In the genomic region with DNA sequence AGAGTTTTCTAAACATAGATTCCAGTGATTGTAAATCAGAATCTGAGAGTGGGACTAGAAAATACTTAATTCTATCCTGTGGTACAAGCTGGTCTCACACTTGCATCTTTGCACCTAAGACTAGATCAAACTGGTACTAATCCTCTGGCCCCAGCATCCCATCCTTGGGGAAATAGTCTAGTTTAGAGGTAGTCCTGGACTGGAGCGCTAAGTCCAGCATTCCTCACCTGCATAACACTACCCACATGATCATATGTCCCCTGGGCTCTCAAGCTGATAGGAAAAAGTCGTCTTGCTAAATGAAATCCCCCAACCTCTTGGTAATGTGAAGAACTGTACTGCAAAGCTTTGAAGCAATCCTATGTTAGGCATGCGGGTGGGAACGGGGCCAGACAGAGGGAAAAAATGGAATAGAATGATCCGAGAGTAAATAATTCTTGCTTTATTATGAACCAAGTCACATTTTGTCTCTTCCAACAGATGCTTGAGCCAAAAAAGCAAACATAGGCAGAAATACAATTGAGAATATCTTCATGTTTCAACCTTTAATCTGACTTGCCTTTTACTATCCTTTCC, we compare ENCODE assay signal across 1 cellular context.
A peak's percentile ranks its signal among the peaks of the same experiment; 100 is the strongest.
TF ChIP-seq lines count a peak whose summit lies in the region.

No MANE protein-coding gene starts in this region.

TF ChIP-seq in WTC11, 78 proteins besides CTCF, POLR2A, EP300 and RAD21 (continued from another document):
- TF ChIP-seq, protein P1, sequence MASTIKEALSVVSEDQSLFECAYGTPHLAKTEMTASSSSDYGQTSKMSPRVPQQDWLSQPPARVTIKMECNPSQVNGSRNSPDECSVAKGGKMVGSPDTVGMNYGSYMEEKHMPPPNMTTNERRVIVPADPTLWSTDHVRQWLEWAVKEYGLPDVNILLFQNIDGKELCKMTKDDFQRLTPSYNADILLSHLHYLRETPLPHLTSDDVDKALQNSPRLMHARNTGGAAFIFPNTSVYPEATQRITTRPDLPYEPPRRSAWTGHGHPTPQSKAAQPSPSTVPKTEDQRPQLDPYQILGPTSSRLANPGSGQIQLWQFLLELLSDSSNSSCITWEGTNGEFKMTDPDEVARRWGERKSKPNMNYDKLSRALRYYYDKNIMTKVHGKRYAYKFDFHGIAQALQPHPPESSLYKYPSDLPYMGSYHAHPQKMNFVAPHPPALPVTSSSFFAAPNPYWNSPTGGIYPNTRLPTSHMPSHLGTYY (CRISPR knock-in tag; IDR thresholded peaks at IDR 0.05): 0 out of 2 replicates have a peak, but pooled peaks have one; percentile 18
- TF ChIP-seq, protein P2, sequence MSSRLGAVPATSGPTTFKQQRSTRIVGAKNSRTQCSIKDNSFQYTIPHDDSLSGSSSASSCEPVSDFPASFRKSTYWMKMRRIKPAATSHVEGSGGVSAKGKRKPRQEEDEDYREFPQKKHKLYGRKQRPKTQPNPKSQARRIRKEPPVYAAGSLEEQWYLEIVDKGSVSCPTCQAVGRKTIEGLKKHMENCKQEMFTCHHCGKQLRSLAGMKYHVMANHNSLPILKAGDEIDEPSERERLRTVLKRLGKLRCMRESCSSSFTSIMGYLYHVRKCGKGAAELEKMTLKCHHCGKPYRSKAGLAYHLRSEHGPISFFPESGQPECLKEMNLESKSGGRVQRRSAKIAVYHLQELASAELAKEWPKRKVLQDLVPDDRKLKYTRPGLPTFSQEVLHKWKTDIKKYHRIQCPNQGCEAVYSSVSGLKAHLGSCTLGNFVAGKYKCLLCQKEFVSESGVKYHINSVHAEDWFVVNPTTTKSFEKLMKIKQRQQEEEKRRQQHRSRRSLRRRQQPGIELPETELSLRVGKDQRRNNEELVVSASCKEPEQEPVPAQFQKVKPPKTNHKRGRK (CRISPR knock-in tag; IDR thresholded peaks at IDR 0.05; ENCODE audit: borderline replicate concordance): no peak
- no peak for TF ChIP-seq FOXJ3 (CRISPR knock-in tag; IDR thresholded peaks at IDR 0.05; ENCODE audit: borderline replicate concordance)
- no peak for TF ChIP-seq JUN (CRISPR knock-in tag; IDR thresholded peaks at IDR 0.05)
